In genomic region chr15:73367624-73368300, GRCh38 we compare ENCODE assay signal across 12 cellular contexts. TPM values are rescaled to one million over a fixed set of nuclear protein-coding genes. Genes with fewer than 3 reads are reported as not detected.
DNase-seq lines count a peak whose midpoint lies in the region; ATAC-seq and TF ChIP-seq lines count a peak whose summit lies in the region.
"Had no signal": no experiment of that assay in that cellular context is flagged by ENCODE, and none has a peak within 500 bp of the region (broad histone marks: within the 10 kb centered on the region; RNA-seq: fewer than 3 reads in every experiment).

No MANE protein-coding gene starts in this region.

- no peak overlapping the region for H3K27ac Mint-ChIP-seq in endothelial cell (ENCODE audit: unreplicated experiment)
- no peak overlapping the region for H3K27ac Mint-ChIP-seq in activated CD4-positive, alpha-beta memory T cell treated with anti-CD3 and anti-CD28 coated beads for 36 hours
- H3K27ac Mint-ChIP-seq: activated T-helper 1 cell treated with anti-CD3 and anti-CD28 coated beads, Interleukin-12 subunit alpha, Interleukin-12 subunit beta, Interleukin-2, Interleukin-4 antibody, amounts not matched to agents 30 ng/mL and 10 ng/mL and 1 ng/mL, durations not matched to agents 14 hours and 24 hours and 36 hours had no signal

- no peak for DNase-seq in HCT116 (ENCODE audit: low read depth, low spot score)
- peak; percentile 29 for DNase-seq in endothelial cell (ENCODE audit: low spot score)
- DNase-seq in neuronal stem cell (ENCODE audit: low spot score), result no peak
- DNase-seq in NCI-H2081 (lab: John Stamatoyannopoulos, UW), result no peak
- no peak for DNase-seq in activated CD4-positive, alpha-beta memory T cell treated with anti-CD3 and anti-CD28 coated beads for 36 hours
- DNase-seq in activated gamma-delta T cell treated with Interleukin-2 at 50 U/mL for 16 hours, result no peak
- DNase-seq: C1 segment of cervical spinal cord, NCI-H1694 treated with DMSO at 0.1 percent for 48 hours had no signal

- no peaks in the 10 kb centered on the region for H3K9me2 ChIP-seq in HCT116 (ENCODE audit: insufficient read depth)

- peak overlapping the region; percentile 34; the same call in 1 of the 2 replicates for H3K4me3 ChIP-seq in ACC112 (ENCODE audit: low read depth, low read length)
- H3K4me3 ChIP-seq in HCT116 (replicated peaks in 1 of 2; ENCODE audit: low read depth in 1 of 2, low read length in 2 of 2), result no peak overlapping the region; a peak in 1 of 4 replicates
- H3K4me3 ChIP-seq in neuronal stem cell (ENCODE audit: low read length in 2 of 2), result peak overlapping the region; percentile 53 to 89

- peak overlapping the region; percentile 91 for H3K18ac ChIP-seq in neuronal stem cell (ENCODE audit: low read length)

- H3K27ac ChIP-seq in ACC112 (ENCODE audit: low read depth, low read length) (no peak overlapping the region), HCT116 (ENCODE audit: low read depth, low read length) (no peak overlapping the region; the same call in 1 of the 2 replicates), neuronal stem cell (replicated peaks; ENCODE audit: low read length) (no peak overlapping the region)

- H3K14ac ChIP-seq in neuronal stem cell (ENCODE audit: low read length), result peak overlapping the region; percentile 74

- H3K9me3 ChIP-seq in HCT116 (ENCODE audit: control insufficient read depth in 1 of 2, insufficient read depth in 1 of 2, low read depth in 1 of 2, low read length in 2 of 2), result no peaks in the 10 kb centered on the region
- no peaks in the 10 kb centered on the region for H3K9me3 ChIP-seq in neuronal stem cell (replicated peaks in 1 of 2; ENCODE audit: control insufficient read depth in 2 of 2, insufficient read depth in 1 of 2, low read depth in 1 of 2, low read length in 2 of 2)

- no TSS peak for BruUV-seq in HCT116 (replicated peaks; lab: Mats Ljungman, UMichigan)

- TF ChIP-seq CTCF in HCT116 (IDR thresholded peaks at IDR 0.05 in 2 of 3, conservative IDR thresholded peaks at IDR 0.05 in 1 of 3; ENCODE audit: borderline replicate concordance in 1 of 3, insufficient read depth in 1 of 3, low read depth in 2 of 3, low read length in 2 of 3) (no peak), endothelial cell (IDR thresholded peaks at IDR 0.05; ENCODE audit: unreplicated experiment) (no peak)

- no peak overlapping the region for H3K9ac ChIP-seq in HCT116 (ENCODE audit: low read length)
- H3K9ac ChIP-seq in neuronal stem cell (ENCODE audit: low read depth, low read length, poor library complexity), result peak overlapping the region; percentile 86

- no peaks in the 10 kb centered on the region for H4K20me1 ChIP-seq in HCT116 (ENCODE audit: insufficient read depth)

- no peaks in the 10 kb centered on the region for H3K36me3 ChIP-seq in ACC112 (ENCODE audit: insufficient read depth, low read length)
- no peaks in the 10 kb centered on the region for H3K36me3 ChIP-seq in HCT116 (ENCODE audit: control insufficient read depth in 1 of 2, insufficient read depth in 2 of 2, low read length in 2 of 2)
- H3K36me3 ChIP-seq in neuronal stem cell (replicated peaks in 1 of 2; ENCODE audit: control insufficient read depth in 2 of 2, insufficient read depth in 2 of 2, low read length in 2 of 2), result no peaks in the 10 kb centered on the region

- H3K4me1 Mint-ChIP-seq in endothelial cell (ENCODE audit: unreplicated experiment), result peaks cover 6% of the 10 kb centered on the region
- no peaks in the 10 kb centered on the region for H3K4me1 Mint-ChIP-seq in activated CD4-positive, alpha-beta memory T cell treated with anti-CD3 and anti-CD28 coated beads for 36 hours (ENCODE audit: low read depth)

- no peak overlapping the region for H2BK120ac ChIP-seq in neuronal stem cell (ENCODE audit: low read depth, low read length)

- no peaks in the 10 kb centered on the region for H3K9me3 Mint-ChIP-seq in endothelial cell (ENCODE audit: unreplicated experiment)
- no peaks in the 10 kb centered on the region for H3K9me3 Mint-ChIP-seq in activated CD4-positive, alpha-beta memory T cell treated with anti-CD3 and anti-CD28 coated beads for 36 hours
- H3K9me3 Mint-ChIP-seq: activated T-helper 1 cell treated with anti-CD3 and anti-CD28 coated beads, Interleukin-12 subunit alpha, Interleukin-12 subunit beta, Interleukin-2, Interleukin-4 antibody, amounts not matched to agents 30 ng/mL and 10 ng/mL and 1 ng/mL, durations not matched to agents 14 hours and 24 hours and 36 hours had no signal

- no peak overlapping the region for H2AFZ ChIP-seq in ACC112 (ENCODE audit: low read length, unreplicated experiment)
- no peak overlapping the region for H2AFZ ChIP-seq in HCT116 (ENCODE audit: low read depth, low read length, poor library complexity, severe bottlenecking)
- H2AFZ ChIP-seq in neuronal stem cell (ENCODE audit: low read length), result peak overlapping the region; percentile 97

- H3K4me1 ChIP-seq in ACC112 (ENCODE audit: control insufficient read depth, insufficient read depth, low read length, unreplicated experiment) (no peaks in the 10 kb centered on the region), HCT116 (ENCODE audit: control insufficient read depth in 1 of 2, insufficient read depth in 2 of 2, low read length in 2 of 2) (no peaks in the 10 kb centered on the region), neuronal stem cell (ENCODE audit: control insufficient read depth in 2 of 2, insufficient read depth in 1 of 2, low read depth in 1 of 2, low read length in 2 of 2) (peaks cover 8 to 15% of the 10 kb centered on the region in 2 donors)

- peaks cover 2% of the 10 kb centered on the region for H3K79me1 ChIP-seq in neuronal stem cell (ENCODE audit: low read depth, low read length)

- H3K27me3 ChIP-seq in ACC112 (ENCODE audit: insufficient read depth, low read length), result peaks cover 99% of the 10 kb centered on the region
- 0 out of 2 replicates have a peak, but pooled peaks cover 2% of the 10 kb centered on the region for H3K27me3 ChIP-seq in HCT116 (ENCODE audit: insufficient read depth, low read length)
- peaks cover 5 to 50% (median 36%) of the 10 kb centered on the region in 3 experiments for H3K27me3 ChIP-seq in neuronal stem cell (ENCODE audit: control insufficient read depth in 3 of 3, insufficient read depth in 3 of 3, low read depth in 1 of 3, low read length in 3 of 3)

- no peak overlapping the region for H4K8ac ChIP-seq in neuronal stem cell (ENCODE audit: low read depth, low read length)

- H2BK15ac ChIP-seq in neuronal stem cell (ENCODE audit: low read length), result no peak overlapping the region

- peak overlapping the region; percentile 84; the same call in 1 of the 2 replicates for H3K4me2 ChIP-seq in HCT116 (ENCODE audit: low read length)
- H3K4me2 ChIP-seq in neuronal stem cell (ENCODE audit: insufficient read depth, low read length, poor library complexity, severe bottlenecking), result peak overlapping the region; percentile 89

- no peak for ATAC-seq in HCT116
- no peak for ATAC-seq in GM18873 (IDR thresholded peaks at IDR 0.05; ENCODE audit: low FRiP score, unreplicated experiment)

- TF ChIP-seq POLR2A in HCT116 (IDR thresholded peaks at IDR 0.05; ENCODE audit: borderline replicate concordance, extremely low read depth, insufficient read depth, insufficient read length), result no peak

- CTCF ChIA-PET in HCT116 (lab: Charles Lee), result no interaction called here
- CTCF ChIA-PET in activated CD4-positive, alpha-beta memory T cell treated with anti-CD3 and anti-CD28 coated beads for 36 hours (lab: Charles Lee), result no interaction called here

- no peak overlapping the region for H3K4ac ChIP-seq in neuronal stem cell (ENCODE audit: low read length)

- intact Hi-C loops in HCT116 (cut with micrococcal nuclease), result no loop called here
- intact Hi-C loops in activated CD4-positive, alpha-beta memory T cell treated with anti-CD3 and anti-CD28 coated beads for 36 hours (cut with micrococcal nuclease), result no loop called here

- H2AK5ac ChIP-seq in neuronal stem cell (ENCODE audit: low read depth, low read length), result peak overlapping the region; percentile 70

- no peak for TF ChIP-seq RAD21 in HCT116 (IDR thresholded peaks at IDR 0.05; ENCODE audit: low read depth)

- WGBS in neuronal stem cell (ENCODE audit: extremely low coverage in 2 of 2, insufficient read length in 2 of 2, insufficient replicate concordance in 1 of 2), 2 donors, result no CpG with 5 or more reads among the region's 90 CpGs

- H3K23ac ChIP-seq in neuronal stem cell (ENCODE audit: low read depth, low read length, poor library complexity), result peak overlapping the region; percentile 38

- no peak overlapping the region for H4K91ac ChIP-seq in neuronal stem cell (ENCODE audit: low read depth, low read length, poor library complexity)

- peak overlapping the region; percentile 32 for H2BK12ac ChIP-seq in neuronal stem cell (ENCODE audit: low read length)

- no peak overlapping the region for H3K4me3 Mint-ChIP-seq in endothelial cell (ENCODE audit: unreplicated experiment)
- H3K4me3 Mint-ChIP-seq in activated CD4-positive, alpha-beta memory T cell treated with anti-CD3 and anti-CD28 coated beads for 36 hours, result no peak overlapping the region
- H3K4me3 Mint-ChIP-seq: activated T-helper 1 cell treated with anti-CD3 and anti-CD28 coated beads, Interleukin-12 subunit alpha, Interleukin-12 subunit beta, Interleukin-2, Interleukin-4 antibody, amounts not matched to agents 30 ng/mL and 10 ng/mL and 1 ng/mL, durations not matched to agents 14 hours and 24 hours and 36 hours had no signal

- H3K27me3 Mint-ChIP-seq in endothelial cell (ENCODE audit: unreplicated experiment), result peaks cover 18% of the 10 kb centered on the region
- peaks cover 41% of the 10 kb centered on the region for H3K27me3 Mint-ChIP-seq in activated CD4-positive, alpha-beta memory T cell treated with anti-CD3 and anti-CD28 coated beads for 36 hours

- POLR2A ChIA-PET in HCT116 (lab: Charles Lee), result no interaction called here
- POLR2A ChIA-PET in activated CD4-positive, alpha-beta memory T cell treated with anti-CD3 and anti-CD28 coated beads for 36 hours (lab: Charles Lee), result no interaction called here

- peaks cover 3% of the 10 kb centered on the region for H3K36me3 Mint-ChIP-seq in endothelial cell (ENCODE audit: low read depth, unreplicated experiment)
- no peaks in the 10 kb centered on the region for H3K36me3 Mint-ChIP-seq in activated CD4-positive, alpha-beta memory T cell treated with anti-CD3 and anti-CD28 coated beads for 36 hours

- H2BK5ac ChIP-seq in neuronal stem cell (ENCODE audit: low read length), result no peak overlapping the region

- no peaks in the 10 kb centered on the region for H3K79me2 ChIP-seq in ACC112 (ENCODE audit: control insufficient read depth, insufficient read depth, low read length, unreplicated experiment)
- H3K79me2 ChIP-seq in HCT116 (ENCODE audit: insufficient read depth, low read length), result no peaks in the 10 kb centered on the region

- RAD21 ChIA-PET in HCT116 (lab: Charles Lee; ENCODE audit: low non-redundant PET in 1 of 2, low total read pairs in 2 of 2, uncharacterized antibody in 2 of 2, unreplicated experiment in 2 of 2), result no interaction called here

TF ChIP-seq in HCT116, 20 proteins besides CTCF, POLR2A, EP300 and RAD21 (continues in another document):
- TF ChIP-seq ELF1 (IDR thresholded peaks at IDR 0.05; ENCODE audit: borderline replicate concordance, low read depth), result no peak
- no peak for TF ChIP-seq ZFX (IDR thresholded peaks at IDR 0.05)

RNA-seq across cellular contexts. Expression of gene HCN4, which starts 1.0 kb away (rescaled TPM):
- total RNA-seq in HCT116 (2021; ENCODE audit: unreplicated experiment) (1.7 TPM), endothelial cell (ENCODE audit: unreplicated experiment) (0.54 TPM)
- 0.56 and 0.60 TPM in 2 replicates for polyA plus RNA-seq in HCT116 (2012)
- 1.5 TPM for polyA plus RNA-seq in neuronal stem cell (2013, experiment 1 of 2)
- polyA plus RNA-seq in neuronal stem cell (2013, experiment 2 of 2), result 1.6 TPM
- not detected for total RNA-seq in activated CD4-positive, alpha-beta memory T cell treated with anti-CD3 and anti-CD28 coated beads for 36 hours
- total RNA-seq: activated T-helper 1 cell treated with anti-CD3 and anti-CD28 coated beads, Interleukin-12 subunit alpha, Interleukin-12 subunit beta, Interleukin-2, Interleukin-4 antibody, amounts not matched to agents 30 ng/mL and 10 ng/mL and 1 ng/mL, durations not matched to agents 14 hours and 24 hours and 36 hours; RPMI7951 had no signal

Comparison
In these comparisons a context has a peak if more than half of its experiments do, and no peak if none do; other contexts are left out.
1. H3K4me3 ChIP-seq: peak in ACC112 (single experiment) and neuronal stem cell (2 of 2); none in HCT116 (0 of 2).